14 cellular contexts compared by ENCODE assay signal in genomic region chr5:74516217-74516636, GRCh38.
A peak's percentile ranks its signal among the peaks of the same experiment; 100 is the strongest.
DNase-seq lines count a peak whose midpoint lies in the region; ATAC-seq and TF ChIP-seq lines count a peak whose summit lies in the region.
"Had no signal": no experiment of that assay in that cellular context is flagged by ENCODE, and none has a peak within 500 bp of the region (broad histone marks: within the 10 kb centered on the region; RNA-seq: fewer than 3 reads in every experiment).

No MANE protein-coding gene starts in this region.

- intact Hi-C loops in stomach (cut with DNase I; ENCODE audit: low total_unique reads): no loop called here
- intact Hi-C loops in vagina (cut with DNase I): no loop called here

- H3K4me3 ChIP-seq in AG10803 (ENCODE audit: low read length) (no peak overlapping the region), stomach (no peak overlapping the region), gastroesophageal sphincter (no peak overlapping the region), vagina (no peak overlapping the region)

- no peak overlapping the region for H3K27ac ChIP-seq in stomach
- no peak overlapping the region for H3K27ac ChIP-seq in gastroesophageal sphincter
- no peak overlapping the region for H3K27ac ChIP-seq in vagina
- H3K27ac ChIP-seq: HL-60, neutrophil had no signal

- 72 to 88% (median 76%) methylated on average over 2 of the region's 2 CpGs for WGBS in stomach, 5 donors
- WGBS in gastroesophageal sphincter (ENCODE audit: low coverage in 1 of 2), 2 donors: 79 to 100% methylated on average over 1 to 2 of the region's 2 CpGs

- no peaks in the 10 kb centered on the region for H3K27me3 ChIP-seq in stomach
- H3K27me3 ChIP-seq in gastroesophageal sphincter: no peaks in the 10 kb centered on the region
- H3K27me3 ChIP-seq in vagina: no peaks in the 10 kb centered on the region
- H3K27me3 ChIP-seq: neutrophil had no signal

- DNase-seq in AG10803 (ENCODE audit: low read depth) (peak; percentile 46), HK-2 (ENCODE audit: unreplicated experiment) (peak; percentile 44), amniotic epithelial cell (ENCODE audit: low read depth) (peak; percentile 74), kidney tubule cell (ENCODE audit: low spot score) (peak; percentile 76), NCI-H1105 treated with DMSO at 0.1 percent for 48 hours (lab: John Stamatoyannopoulos, UW) (no peak), stomach (no peak), vagina (ENCODE audit: extremely low spot score in 2 of 2) (no peak)
- DNase-seq: activated CD4-positive, alpha-beta T cell treated with anti-CD3 and anti-CD28 coated beads, Interleukin-2, amount 10 ng/mL, durations not matched to agents 24 days and 14 days; caudate nucleus; kidney; NCI-H1092 treated with DMSO at 0.1 percent for 48 hours had no signal

- no peaks in the 10 kb centered on the region for H3K9me3 ChIP-seq in stomach
- H3K9me3 ChIP-seq in gastroesophageal sphincter: no peaks in the 10 kb centered on the region
- no peaks in the 10 kb centered on the region for H3K9me3 ChIP-seq in vagina
- H3K9me3 ChIP-seq: neutrophil had no signal

- peaks cover 0 to 7% (median 0%) of the 10 kb centered on the region in 4 donors for H3K4me1 ChIP-seq in stomach
- H3K4me1 ChIP-seq in gastroesophageal sphincter: peaks cover 0 to 4% (median 0%) of the 10 kb centered on the region in 3 donors
- H3K4me1 ChIP-seq in vagina: no peaks in the 10 kb centered on the region

- no peak for ATAC-seq in gastroesophageal sphincter

- no peak for TF ChIP-seq POLR2A in stomach (IDR thresholded peaks at IDR 0.05)
- no peak for TF ChIP-seq POLR2A in gastroesophageal sphincter (IDR thresholded peaks at IDR 0.05)
- TF ChIP-seq POLR2A in vagina (IDR thresholded peaks at IDR 0.05): no peak

- TF ChIP-seq EP300 in stomach (IDR thresholded peaks at IDR 0.05): no peak
- no peak for TF ChIP-seq EP300 in gastroesophageal sphincter (IDR thresholded peaks at IDR 0.05)

- no peaks in the 10 kb centered on the region for H3K36me3 ChIP-seq in stomach
- no peaks in the 10 kb centered on the region for H3K36me3 ChIP-seq in gastroesophageal sphincter
- no peaks in the 10 kb centered on the region for H3K36me3 ChIP-seq in vagina
- H3K36me3 ChIP-seq: neutrophil had no signal

- TF ChIP-seq CTCF in AG10803 (conservative IDR thresholded peaks at IDR 0.05; ENCODE audit: low read length) (no peak), stomach (IDR thresholded peaks at IDR 0.05) (no peak), gastroesophageal sphincter (IDR thresholded peaks at IDR 0.05) (no peak), vagina (IDR thresholded peaks at IDR 0.05) (no peak)

Comparison
In these comparisons a context has a peak if more than half of its experiments do, and no peak if none do; other contexts are left out.
1. DNase-seq: peak in AG10803 (single experiment), HK-2 (single experiment), amniotic epithelial cell (single experiment) and kidney tubule cell (single experiment); none in NCI-H1105 treated with DMSO at 0.1 percent for 48 hours (single experiment), stomach (single experiment) and vagina (0 of 2).